21 cellular contexts compared by ENCODE assay signal in the genomic region with DNA sequence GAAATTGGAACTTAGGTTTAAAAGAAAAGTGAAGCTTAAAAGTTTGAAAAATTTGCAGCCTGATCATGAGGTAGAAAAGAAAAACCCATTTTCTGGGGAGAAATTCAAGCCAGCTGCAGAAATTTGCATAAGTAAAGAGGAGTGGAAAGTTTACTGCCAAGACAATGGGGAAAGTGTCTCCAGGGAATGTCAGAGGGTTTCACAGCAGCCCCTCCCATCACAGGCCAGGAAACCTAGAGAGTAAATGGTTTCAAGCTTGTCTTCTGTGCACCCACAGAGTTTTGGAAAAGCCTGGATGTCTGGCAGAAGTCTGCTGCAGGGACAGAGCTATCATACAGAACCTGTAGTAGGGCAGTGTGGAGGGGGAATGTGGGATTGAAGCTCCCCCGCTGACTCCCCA.
DNase-seq lines count a peak whose midpoint lies in the region; ATAC-seq and TF ChIP-seq lines count a peak whose summit lies in the region.
"Had no signal": no experiment of that assay in that cellular context is flagged by ENCODE, and none has a peak within 500 bp of the region (broad histone marks: within the 10 kb centered on the region; RNA-seq: fewer than 3 reads in every experiment).

No MANE protein-coding gene starts in this region.

- H3K36me3 Mint-ChIP-seq in GM23338 (ENCODE audit: low read depth), result peaks cover 27% of the 10 kb centered on the region
- peaks cover 0 to 2% of the 10 kb centered on the region in 2 donors for H3K36me3 Mint-ChIP-seq in activated T-cell treated with anti-CD3 and anti-CD28 coated beads, Interleukin-2, amount 50 U/mL, for 72 hours (ENCODE audit: insufficient read depth in 2 of 2)
- H3K36me3 Mint-ChIP-seq: CD4-positive, CD25-positive, alpha-beta regulatory T cell had no signal

- ATAC-seq in GM23338 (peak; percentile 75), GM18873 (IDR thresholded peaks at IDR 0.05; ENCODE audit: low FRiP score, unreplicated experiment) (no peak)
- no peak for ATAC-seq in activated T-cell treated with anti-CD3 and anti-CD28 coated beads, Interleukin-2, amount 50 U/mL, for 72 hours (replicated peaks in 1 of 2)
- ATAC-seq: A549, Right ventricle myocardium inferior had no signal

- no peak overlapping the region for H3K9ac ChIP-seq in NT2/D1 (ENCODE audit: insufficient read length, low read depth)
- H3K9ac ChIP-seq: KMS-11 had no signal

- H3K4me1 ChIP-seq in A673 (ENCODE audit: insufficient read depth, low read length, poor library complexity, severe bottlenecking) (no peaks in the 10 kb centered on the region), GM23338 (ENCODE audit: insufficient read depth) (peaks cover 18% of the 10 kb centered on the region), NT2/D1 (ENCODE audit: insufficient read depth, insufficient read length) (peaks cover 4% of the 10 kb centered on the region)
- H3K4me1 ChIP-seq: A549, BE2C, SJSA1 had no signal

- H2AFZ ChIP-seq in GM23338, result no peak overlapping the region

- peak overlapping the region; percentile 15 for H3K4me2 ChIP-seq in GM23338
- H3K4me2 ChIP-seq: A549, KMS-11 had no signal

- peaks cover 11% of the 10 kb centered on the region for H3K27me3 ChIP-seq in A673 (replicated peaks; ENCODE audit: insufficient read depth, low read depth, low read length, poor library complexity)
- H3K27me3 ChIP-seq in GM23338 (ENCODE audit: insufficient read depth), result no peaks in the 10 kb centered on the region
- H3K27me3 ChIP-seq in NT2/D1 (ENCODE audit: insufficient read depth, insufficient read length), result no peaks in the 10 kb centered on the region
- H3K27me3 ChIP-seq: BE2C, SJSA1 had no signal

- H3K27ac ChIP-seq in A673 (ENCODE audit: low read depth, low read length, poor library complexity, severe bottlenecking) (no peak overlapping the region), GM23338 (ENCODE audit: low read depth) (peak overlapping the region; percentile 77)
- H3K27ac ChIP-seq: A549, KMS-11, SJSA1 had no signal

- TF ChIP-seq CTCF in A673 (conservative IDR thresholded peaks at IDR 0.05; ENCODE audit: low read depth, low read length), result no peak
- no peak for TF ChIP-seq CTCF in GM23338 (conservative IDR thresholded peaks at IDR 0.05; ENCODE audit: low read depth in 2 of 2)

- peaks cover 5% of the 10 kb centered on the region; the same call in 1 of the 2 replicates for H3K9me2 ChIP-seq in GM23338 (ENCODE audit: insufficient read depth)

- no peak overlapping the region for H3K27ac Mint-ChIP-seq in GM23338
- H3K27ac Mint-ChIP-seq in activated T-cell treated with anti-CD3 and anti-CD28 coated beads, Interleukin-2, amount 50 U/mL, for 72 hours, result no peak overlapping the region
- H3K27ac Mint-ChIP-seq: CD4-positive, CD25-positive, alpha-beta regulatory T cell had no signal

- intact Hi-C loops in A673 (cut with micrococcal nuclease; ENCODE audit: unreplicated experiment), result no loop called here

- no peaks in the 10 kb centered on the region for H4K20me1 ChIP-seq in GM23338 (replicated peaks; ENCODE audit: insufficient read depth)

- H3K4me3 Mint-ChIP-seq in GM23338, result no peak overlapping the region
- H3K4me3 Mint-ChIP-seq in activated T-cell treated with anti-CD3 and anti-CD28 coated beads, Interleukin-2, amount 50 U/mL, for 72 hours, result no peak overlapping the region
- H3K4me3 Mint-ChIP-seq: CD4-positive, CD25-positive, alpha-beta regulatory T cell had no signal

- CTCF ChIA-PET in A673 (lab: Charles Lee), result no interaction called here

- H3K36me3 ChIP-seq in A673 (ENCODE audit: insufficient read depth, low read length, poor library complexity, severe bottlenecking), result no peaks in the 10 kb centered on the region
- H3K36me3 ChIP-seq in GM23338 (ENCODE audit: insufficient read depth), result no peaks in the 10 kb centered on the region
- H3K36me3 ChIP-seq in NT2/D1 (ENCODE audit: insufficient read depth, insufficient read length, low read length), result no peaks in the 10 kb centered on the region
- H3K36me3 ChIP-seq: BE2C, SJSA1 had no signal

- DNase-seq in A673 (ENCODE audit: low spot score) (peak; percentile 41), GM23338 (ENCODE audit: low spot score) (peak; percentile 74), NT2/D1 (ENCODE audit: low read depth, low spot score) (peak; percentile 58), iPS DF 4.7 (ENCODE audit: extremely low read depth, low spot score) (peak; percentile 53), HCEC 1CT (no peak)
- DNase-seq in stimulated activated CD4-positive, alpha-beta T cell treated with anti-CD3 and anti-CD28 coated beads, Interleukin-1b, Interleukin-23, amount 100 ng/mL, for 48 hours, result no peak
- no peak for DNase-seq in activated T-cell treated with anti-CD3 and anti-CD28 coated beads, Interleukin-2, amount 50 U/mL, for 72 hours
- DNase-seq: BE2C; CD4-positive, CD25-positive, alpha-beta regulatory T cell; EL; GOT3; IMR-90; NCI-H1694; NCI-H2081; NCI-H226; NCI-H524 had no signal

- H3K4me3 ChIP-seq in A673 (ENCODE audit: low read depth, low read length, poor library complexity, severe bottlenecking) (no peak overlapping the region), GM23338 (no peak overlapping the region), NT2/D1 (ENCODE audit: insufficient read length, low read depth) (no peak overlapping the region)
- H3K4me3 ChIP-seq: A549, SJSA1 had no signal

- H3K27me3 Mint-ChIP-seq in GM23338 (ENCODE audit: insufficient read depth, low read depth, poor library complexity), result no peaks in the 10 kb centered on the region
- H3K27me3 Mint-ChIP-seq in activated T-cell treated with anti-CD3 and anti-CD28 coated beads, Interleukin-2, amount 50 U/mL, for 72 hours (ENCODE audit: low read depth), result no peaks in the 10 kb centered on the region
- H3K27me3 Mint-ChIP-seq: CD4-positive, CD25-positive, alpha-beta regulatory T cell had no signal

- POLR2A ChIA-PET in A673 (lab: Charles Lee; ENCODE audit: low non-redundant PET), result no interaction called here

- peaks cover 17% of the 10 kb centered on the region for H3K4me1 Mint-ChIP-seq in GM23338
- H3K4me1 Mint-ChIP-seq in activated T-cell treated with anti-CD3 and anti-CD28 coated beads, Interleukin-2, amount 50 U/mL, for 72 hours (ENCODE audit: low read depth), result no peaks in the 10 kb centered on the region
- H3K4me1 Mint-ChIP-seq: CD4-positive, CD25-positive, alpha-beta regulatory T cell had no signal

- no peaks in the 10 kb centered on the region for H3K79me2 ChIP-seq in GM23338 (replicated peaks; ENCODE audit: insufficient read depth)

- H3K9me3 ChIP-seq in A673 (ENCODE audit: low read depth, low read length, poor library complexity, severe bottlenecking) (no peaks in the 10 kb centered on the region), NT2/D1 (ENCODE audit: insufficient read depth, low read length) (peaks cover 26% of the 10 kb centered on the region)
- H3K9me3 ChIP-seq: A549, BE2C, SJSA1 had no signal

- H3K9me3 Mint-ChIP-seq in GM23338, result peaks cover 24% of the 10 kb centered on the region
- H3K9me3 Mint-ChIP-seq in activated T-cell treated with anti-CD3 and anti-CD28 coated beads, Interleukin-2, amount 50 U/mL, for 72 hours, result peaks cover 4 to 8% of the 10 kb centered on the region in 2 donors

- BruUV-seq in A673 (replicated peaks; lab: Mats Ljungman, UMichigan), result no TSS peak

- no peaks in the 10 kb centered on the region for H3F3A ChIP-seq in GM23338 (replicated peaks; ENCODE audit: low read depth)

Comparison
In these comparisons a context has a peak if more than half of its experiments do, and no peak if none do; other contexts are left out.
1. DNase-seq: peak in A673 (single experiment), GM23338 (single experiment), NT2/D1 (single experiment) and iPS DF 4.7 (single experiment); none in stimulated activated CD4-positive, alpha-beta T cell treated with anti-CD3 and anti-CD28 coated beads, Interleukin-1b, Interleukin-23, amount 100 ng/mL, for 48 hours (single experiment), activated T-cell treated with anti-CD3 and anti-CD28 coated beads, Interleukin-2, amount 50 U/mL, for 72 hours (0 of 2) and HCEC 1CT (single experiment).